In genomic region chr5:159695741-159696294, GRCh38 we compare ENCODE assay signal across 23 cellular contexts.
"Had no signal": no experiment of that assay in that cellular context is flagged by ENCODE, and none has a peak within 500 bp of the region (broad histone marks: within the 10 kb centered on the region; RNA-seq: fewer than 3 reads in every experiment).

No MANE protein-coding gene starts in this region.

- H3K4me2 ChIP-seq: neural progenitor cell had no signal

- H3K36me3 Mint-ChIP-seq: stimulated activated effector memory CD8-positive, alpha-beta T cell treated with anti-CD3 and anti-CD28 coated beads, Interleukin-12 subunit alpha, Interleukin-12 subunit beta, amount 100 ng/mL, for 72 hours had no signal

- H3K27ac Mint-ChIP-seq: natural killer cell treated with Interleukin-12 subunit alpha and Interleukin-12 subunit beta and Interleukin-15 and Interleukin-18, amount 100 ng/mL, for 72 hours; neural progenitor cell; stimulated activated effector memory CD8-positive, alpha-beta T cell treated with anti-CD3 and anti-CD28 coated beads, Interleukin-12 subunit alpha, Interleukin-12 subunit beta, amount 100 ng/mL, for 72 hours had no signal

- H3K4me1 ChIP-seq: colonic mucosa, right atrium auricular region, sigmoid colon, suprapubic skin, thyroid gland, upper lobe of right lung, vagina had no signal

- H3K36me3 ChIP-seq: colonic mucosa, heart right ventricle, neural progenitor cell, ovary, right atrium auricular region, sigmoid colon, suprapubic skin, thyroid gland, upper lobe of right lung, vagina had no signal

- H3K9me3 Mint-ChIP-seq: natural killer cell treated with Interleukin-12 subunit alpha and Interleukin-12 subunit beta and Interleukin-15 and Interleukin-18, amount 100 ng/mL, for 72 hours had no signal

- H3K27me3 ChIP-seq: colonic mucosa, heart right ventricle, neural progenitor cell, ovary, right atrium auricular region, sigmoid colon, suprapubic skin, thyroid gland, upper lobe of right lung, vagina had no signal

- ATAC-seq: mucosa of descending colon; natural killer cell treated with Interleukin-12 subunit alpha and Interleukin-12 subunit beta and Interleukin-15 and Interleukin-18, amount 100 ng/mL, for 72 hours; stimulated activated effector memory CD8-positive, alpha-beta T cell treated with anti-CD3 and anti-CD28 coated beads, Interleukin-12 subunit alpha, Interleukin-12 subunit beta, amount 100 ng/mL, for 72 hours; stimulated activated naive CD8-positive, alpha-beta T cell treated with anti-CD3 and anti-CD28 coated beads, Interleukin-15, Interleukin-2, amounts not matched to agents 100 U/mL and 50 U/mL, for 24 hours; upper lobe of right lung had no signal

- H3K9me3 ChIP-seq: colonic mucosa, mucosa of descending colon, ovary, right atrium auricular region, sigmoid colon, suprapubic skin, thyroid gland, upper lobe of right lung, vagina had no signal

- DNase-seq: colonic mucosa; dermis blood vessel endothelial cell; heart right ventricle; kidney; left cardiac atrium; mammary epithelial cell; mucosa of descending colon; nucleus accumbens; ovary; sigmoid colon; small intestine; stimulated activated CD4-positive, alpha-beta T cell treated with anti-CD3 and anti-CD28 coated beads, Interleukin-4, amount 100 ng/mL, for 1 hour; stimulated activated CD8-positive, alpha-beta memory T cell treated with anti-CD3 and anti-CD28 coated beads, Interleukin-4, amount 100 ng/mL, for 48 hours; stimulated activated naive CD8-positive, alpha-beta T cell treated with anti-CD3 and anti-CD28 coated beads, Interleukin-15, Interleukin-2, amounts not matched to agents 100 U/mL and 50 U/mL, for 24 hours; thyroid gland; upper lobe of right lung had no signal

- H2AFZ ChIP-seq: neural progenitor cell had no signal

- FAIRE-seq: frontal cortex, kidney, small intestine had no signal

- H3K27ac ChIP-seq: colonic mucosa, heart right ventricle, neural progenitor cell, ovary, right atrium auricular region, sigmoid colon, suprapubic skin, thyroid gland, upper lobe of right lung, vagina had no signal

- H3K4me3 ChIP-seq: colonic mucosa, heart right ventricle, mucosa of descending colon, neural progenitor cell, ovary, right atrium auricular region, sigmoid colon, suprapubic skin, thyroid gland, upper lobe of right lung, vagina had no signal

- H3K4me1 Mint-ChIP-seq: neural progenitor cell; stimulated activated effector memory CD8-positive, alpha-beta T cell treated with anti-CD3 and anti-CD28 coated beads, Interleukin-12 subunit alpha, Interleukin-12 subunit beta, amount 100 ng/mL, for 72 hours had no signal

- H3K4me3 Mint-ChIP-seq: natural killer cell treated with Interleukin-12 subunit alpha and Interleukin-12 subunit beta and Interleukin-15 and Interleukin-18, amount 100 ng/mL, for 72 hours; neural progenitor cell; stimulated activated effector memory CD8-positive, alpha-beta T cell treated with anti-CD3 and anti-CD28 coated beads, Interleukin-12 subunit alpha, Interleukin-12 subunit beta, amount 100 ng/mL, for 72 hours had no signal

- H3K9ac ChIP-seq: neural progenitor cell had no signal
